29 cellular contexts compared by ENCODE assay signal in the genomic region with DNA sequence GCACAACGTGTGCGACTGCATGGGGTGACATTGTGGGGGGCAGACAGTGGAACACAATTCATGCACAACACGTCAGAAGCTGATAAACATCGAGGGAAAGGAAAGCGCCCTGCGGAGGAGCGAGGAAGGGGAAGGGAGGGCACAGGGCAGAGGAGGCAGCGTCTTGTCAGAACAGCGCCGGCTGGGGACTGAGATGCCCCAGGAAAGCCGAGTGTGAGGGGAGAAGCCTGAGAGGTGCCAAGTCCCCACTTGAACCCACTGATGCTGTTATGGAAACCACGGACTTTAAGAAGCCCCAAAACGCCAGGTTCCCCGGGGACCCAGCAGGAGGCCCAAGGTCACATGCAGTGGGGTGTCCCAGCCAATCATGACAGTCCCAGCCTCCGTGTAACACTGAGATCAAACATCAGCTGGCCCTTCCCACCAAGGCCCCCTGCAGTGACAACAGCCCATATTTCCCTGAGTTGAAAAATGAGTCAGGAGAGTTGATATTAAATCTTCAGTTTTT.
A peak's percentile ranks its signal among the peaks of the same experiment; 100 is the strongest.
DNase-seq lines count a peak whose midpoint lies in the region; ATAC-seq and TF ChIP-seq lines count a peak whose summit lies in the region.
"Had no signal": no experiment of that assay in that cellular context is flagged by ENCODE, and none has a peak within 500 bp of the region (broad histone marks: within the 10 kb centered on the region; RNA-seq: fewer than 3 reads in every experiment).

No MANE protein-coding gene starts in this region.

- no peaks in the 10 kb centered on the region for H3K9me2 ChIP-seq in Loucy (replicated peaks; ENCODE audit: low read depth, low read length)

- peak overlapping the region; percentile 15; the same call in 1 of the 2 replicates for H2AFZ ChIP-seq in Loucy (ENCODE audit: low read length)

- peaks cover 33% of the 10 kb centered on the region for H3K27me3 Mint-ChIP-seq in HFFc6 (ENCODE audit: insufficient read depth)

- no peaks in the 10 kb centered on the region for H3K36me3 Mint-ChIP-seq in HFFc6 (ENCODE audit: low read depth)
- H3K36me3 Mint-ChIP-seq: activated naive CD8-positive, alpha-beta T cell; naive B cell had no signal

- H3K4me1 ChIP-seq in right cardiac atrium (ENCODE audit: control insufficient read depth, insufficient read depth, low read length) (no peaks in the 10 kb centered on the region), heart left ventricle (no peaks in the 10 kb centered on the region), Loucy (ENCODE audit: insufficient read depth, low read length, poor library complexity, severe bottlenecking) (peaks cover 14% of the 10 kb centered on the region), tibial artery (no peaks in the 10 kb centered on the region)
- H3K4me1 ChIP-seq: right lobe of liver, testis had no signal

- H3K9ac ChIP-seq in Loucy (ENCODE audit: low read depth, low read length, poor library complexity, severe bottlenecking): peak overlapping the region; percentile 38

- ATAC-seq in right cardiac atrium: no peak
- no peak for ATAC-seq in heart left ventricle
- no peak for ATAC-seq in GM21381 (IDR thresholded peaks at IDR 0.05; ENCODE audit: unreplicated experiment)
- ATAC-seq: Panc1, right lobe of liver had no signal

- H3K79me2 ChIP-seq in Loucy (ENCODE audit: insufficient read depth, low read length): no peaks in the 10 kb centered on the region

- no peak overlapping the region for H3K4me3 ChIP-seq in right cardiac atrium (ENCODE audit: low read length)
- no peak overlapping the region for H3K4me3 ChIP-seq in heart left ventricle
- peak overlapping the region; percentile 20 for H3K4me3 ChIP-seq in Loucy (ENCODE audit: low read length, poor library complexity, severe bottlenecking)
- H3K4me3 ChIP-seq in tibial artery: no peak overlapping the region
- H3K4me3 ChIP-seq: right lobe of liver, testis had no signal

- no peak overlapping the region for H3K27ac ChIP-seq in right cardiac atrium (ENCODE audit: low read length)
- no peak overlapping the region for H3K27ac ChIP-seq in heart left ventricle
- H3K27ac ChIP-seq in tibial artery: no peak overlapping the region
- H3K27ac ChIP-seq: neutrophil, right lobe of liver, testis had no signal

- intact Hi-C loops in right cardiac atrium (cut with DNase I): no loop called here
- intact Hi-C loops in heart left ventricle (cut with DNase I): no loop called here
- intact Hi-C loops in tibial artery (cut with DNase I; ENCODE audit: low total_unique reads): no loop called here

- H3K27ac Mint-ChIP-seq in HFFc6: no peak overlapping the region
- H3K27ac Mint-ChIP-seq: activated naive CD8-positive, alpha-beta T cell; activated T-helper 2 cell treated with anti-CD3 and anti-CD28 coated beads, Interferon-gamma antibody, Interleukin-2, Interleukin-4, amounts not matched to agents 10 μg/mL and 5 μg/mL and 100 μg/mL, durations not matched to agents 14 hours and 24 hours and 36 hours; stimulated activated naive CD8-positive, alpha-beta T cell treated with anti-CD3 and anti-CD28 coated beads, Interleukin-15, Interleukin-2, amounts not matched to agents 100 ng/mL and 50 ng/mL, for 24 hours had no signal

- H3F3A ChIP-seq in Loucy (ENCODE audit: low read depth): no peaks in the 10 kb centered on the region

- H3K27me3 ChIP-seq in right cardiac atrium (ENCODE audit: control insufficient read depth, insufficient read depth) (no peaks in the 10 kb centered on the region), heart left ventricle (peaks cover 0 to 7% (median 0%) of the 10 kb centered on the region in 9 donors), Loucy (ENCODE audit: insufficient read depth, low read length, poor library complexity, severe bottlenecking) (no peaks in the 10 kb centered on the region), tibial artery (peaks cover 0 to 71% of the 10 kb centered on the region in 2 donors)
- H3K27me3 ChIP-seq: neutrophil, right lobe of liver, testis had no signal

- no peak for TF ChIP-seq CTCF in heart left ventricle (IDR thresholded peaks at IDR 0.05)
- no peak for TF ChIP-seq CTCF in Loucy (conservative IDR thresholded peaks at IDR 0.05; ENCODE audit: low read length)
- no peak for TF ChIP-seq CTCF in tibial artery (IDR thresholded peaks at IDR 0.05)
- TF ChIP-seq CTCF in HFFc6 (IDR thresholded peaks at IDR 0.05): no peak

- no peak for TF ChIP-seq POLR2A in heart left ventricle (IDR thresholded peaks at IDR 0.05)

- H3K4me1 Mint-ChIP-seq in HFFc6 (ENCODE audit: low read depth): no peaks in the 10 kb centered on the region

- WGBS in right cardiac atrium: 62% methylated on average over 15 of the region's 15 CpGs
- WGBS in heart left ventricle, 4 donors: 56 to 63% (median 61%) methylated on average over 15 of the region's 15 CpGs

- no peaks in the 10 kb centered on the region for H4K20me1 ChIP-seq in Loucy (ENCODE audit: insufficient read depth, low read length, poor library complexity, severe bottlenecking)

- H3K9me3 ChIP-seq in right cardiac atrium (ENCODE audit: control insufficient read depth, low read length) (no peaks in the 10 kb centered on the region), heart left ventricle (no peaks in the 10 kb centered on the region), Loucy (ENCODE audit: insufficient read depth, low read depth, low read length) (no peaks in the 10 kb centered on the region), tibial artery (no peaks in the 10 kb centered on the region)
- H3K9me3 ChIP-seq: neutrophil, right lobe of liver, testis had no signal

- peak overlapping the region; percentile 50 for H3K4me2 ChIP-seq in Loucy (ENCODE audit: low read depth, low read length, poor library complexity, severe bottlenecking)

- H3K36me3 ChIP-seq in heart left ventricle (no peaks in the 10 kb centered on the region), Loucy (ENCODE audit: insufficient read depth, low read length) (no peaks in the 10 kb centered on the region), tibial artery (no peaks in the 10 kb centered on the region)
- H3K36me3 ChIP-seq: neutrophil, right lobe of liver had no signal

- H3K9me3 Mint-ChIP-seq in HFFc6: peaks cover 6% of the 10 kb centered on the region; the same call in 1 of the 2 replicates
- H3K9me3 Mint-ChIP-seq: activated T-helper 2 cell treated with anti-CD3 and anti-CD28 coated beads, Interferon-gamma antibody, Interleukin-2, Interleukin-4, amounts not matched to agents 10 μg/mL and 5 μg/mL and 100 μg/mL, durations not matched to agents 14 hours and 24 hours and 36 hours; naive B cell; stimulated activated naive CD8-positive, alpha-beta T cell treated with anti-CD3 and anti-CD28 coated beads, Interleukin-15, Interleukin-2, amounts not matched to agents 100 ng/mL and 50 ng/mL, for 24 hours had no signal

- DNase-seq in right cardiac atrium (peak in 2 of 3 donors; percentile 2 to 25), heart left ventricle (no peak), brain pericyte (ENCODE audit: low read depth, low spot score) (peak; percentile 60), tibial artery (no peak), HFFc6 (no peak)
- DNase-seq: activated CD4-positive, alpha-beta T cell treated with anti-CD3 and anti-CD28 coated beads for 4 hours; activated T-cell treated with anti-CD3 and anti-CD28 coated beads for 4 hours; caudate nucleus; DMS153; erythroblast; head of caudate nucleus; IMR-90; islet precursor cell; midbrain; naive B cell; NCI-H1105 treated with DMSO at 0.1 percent for 48 hours; NCI-H187 treated with DMSO at 0.1 percent for 48 hours; NCI-H2227 treated with DMSO at 0.1 percent for 48 hours; right lobe of liver; SHP77 treated with DMSO at 0.1 percent for 48 hours; stimulated activated CD8-positive, alpha-beta memory T cell treated with anti-CD3 and anti-CD28 coated beads, Interleukin-4, amount 100 ng/mL, for 48 hours; testis had no signal

- no peak overlapping the region for H3K4me3 Mint-ChIP-seq in HFFc6
- H3K4me3 Mint-ChIP-seq: activated naive CD8-positive, alpha-beta T cell; naive B cell; stimulated activated naive CD8-positive, alpha-beta T cell treated with anti-CD3 and anti-CD28 coated beads, Interleukin-15, Interleukin-2, amounts not matched to agents 100 ng/mL and 50 ng/mL, for 24 hours had no signal

Comparison
In these comparisons a context has a peak if more than half of its experiments do, and no peak if none do; other contexts are left out.
1. DNase-seq: peak in right cardiac atrium (2 of 3) and brain pericyte (single experiment); none in heart left ventricle (0 of 5), tibial artery (0 of 2) and HFFc6 (single experiment).